ENCODE assay signal across 8 cellular contexts in genomic region chr9:109497193-109498165, GRCh38. TPM values are rescaled to one million over a fixed set of nuclear protein-coding genes. Genes with fewer than 3 reads are reported as not detected.
A peak's percentile ranks its signal among the peaks of the same experiment; 100 is the strongest.
DNase-seq lines count a peak whose midpoint lies in the region; ATAC-seq and TF ChIP-seq lines count a peak whose summit lies in the region.

No MANE protein-coding gene starts in this region.

- peaks cover 5% of the 10 kb centered on the region for H3K79me2 ChIP-seq in osteoblast (ENCODE audit: insufficient read depth, low read length)

- TF ChIP-seq CTCF in epithelial cell of esophagus (IDR thresholded peaks at IDR 0.05; ENCODE audit: insufficient read depth, low read depth, low read length, missing control alignments) (no peak), osteoblast (IDR thresholded peaks at IDR 0.05; ENCODE audit: extremely low read depth, low read depth, low read length) (no peak)

- H3K4me3 ChIP-seq in epithelial cell of esophagus (ENCODE audit: low read length) = peak overlapping the region; percentile 60
- peak overlapping the region; percentile 73 for H3K4me3 ChIP-seq in osteoblast (ENCODE audit: insufficient read depth, low read length)

- no peaks in the 10 kb centered on the region for H3K36me3 ChIP-seq in osteoblast (ENCODE audit: insufficient read depth, low read length)

- H3K27me3 ChIP-seq in osteoblast (ENCODE audit: insufficient read depth, low read length) = peaks cover 49% of the 10 kb centered on the region

- H3K27ac ChIP-seq in osteoblast (ENCODE audit: low read depth, low read length) = no peak overlapping the region

- DNase-seq in EH (ENCODE audit: low read depth) (peak; percentile 15), NCI-H524 (lab: John Stamatoyannopoulos, UW) (peak; percentile 82 to 90), epithelial cell of esophagus (ENCODE audit: low read depth) (peak; percentile 65), osteoblast (ENCODE audit: insufficient read length, low spot score, missing footprints) (peak; percentile 94), DMS153 (lab: John Stamatoyannopoulos, UW) (no peak), nucleus accumbens (lab: John Stamatoyannopoulos, UW) (no peak)
- no peak for DNase-seq in stimulated activated CD8-positive, alpha-beta memory T cell treated with anti-CD3 and anti-CD28 coated beads, Interleukin-4, amount 100 ng/mL, for 48 hours

- peak overlapping the region; percentile 36 for H2AFZ ChIP-seq in osteoblast (ENCODE audit: low read length)

- peaks cover 4% of the 10 kb centered on the region for H4K20me1 ChIP-seq in osteoblast (ENCODE audit: insufficient read depth, low read length)

- H3K4me2 ChIP-seq in osteoblast (ENCODE audit: insufficient read depth, low read length) = peak overlapping the region; percentile 79

- no peak for ATAC-seq in GM21529 (IDR thresholded peaks at IDR 0.05; ENCODE audit: unreplicated experiment)

- peaks cover 5% of the 10 kb centered on the region for H3K4me1 ChIP-seq in osteoblast (ENCODE audit: insufficient read depth, low read length)

- no peaks in the 10 kb centered on the region for H3K9me3 ChIP-seq in osteoblast (ENCODE audit: low read depth, low read length)

RNA-seq across cellular contexts. Expression of gene PTPN3, which starts 0.6 kb away (rescaled TPM):
- total RNA-seq in osteoblast = 2.9 TPM in 2 replicates

Comparison
In these comparisons a context has a peak if more than half of its experiments do, and no peak if none do; other contexts are left out.
1. DNase-seq: peak in EH (single experiment), NCI-H524 (2 of 2), epithelial cell of esophagus (single experiment) and osteoblast (single experiment); none in stimulated activated CD8-positive, alpha-beta memory T cell treated with anti-CD3 and anti-CD28 coated beads, Interleukin-4, amount 100 ng/mL, for 48 hours (single experiment), DMS153 (single experiment) and nucleus accumbens (0 of 56).